ENCODE assay signal across 25 cellular contexts in genomic region chr1:4397196-4397595, GRCh38.
A peak's percentile ranks its signal among the peaks of the same experiment; 100 is the strongest.
DNase-seq lines count a peak whose midpoint lies in the region; ATAC-seq, FAIRE-seq and TF ChIP-seq lines count a peak whose summit lies in the region.
"Had no signal": no experiment of that assay in that cellular context is flagged by ENCODE, and none has a peak within 500 bp of the region (broad histone marks: within the 10 kb centered on the region; RNA-seq: fewer than 3 reads in every experiment).

No MANE protein-coding gene starts in this region.

- peaks cover 21 to 58% of the 10 kb centered on the region in 2 experiments for H3K9me3 ChIP-seq in H1 (ENCODE audit: insufficient read depth in 2 of 2, low read depth in 1 of 2, low read length in 1 of 2)
- H3K9me3 ChIP-seq: prostate gland, uterus had no signal

- no peak overlapping the region for H2BK15ac ChIP-seq in H1 (ENCODE audit: low read length)

- no peak for FAIRE-seq in H1 (lab: Jason Lieb, UNC)
- FAIRE-seq: A204.1, bronchial epithelial cell, frontal cortex, GM12892 had no signal

- peak; percentile 26 for DNase-seq in NCI-H510A treated with DMSO at 0.1 percent for 48 hours (lab: John Stamatoyannopoulos, UW)
- DNase-seq in NCI-H510A (lab: John Stamatoyannopoulos, UW), result no peak
- DNase-seq in NCI-H2171 treated with DMSO at 0.1 percent for 48 hours (lab: John Stamatoyannopoulos, UW), result peak; percentile 94
- DNase-seq in H1 (ENCODE audit: low read depth in 1 of 2, low spot score in 2 of 2), result no peak
- peak; percentile 10 for DNase-seq in renal cortical epithelial cell (ENCODE audit: low read depth)
- DNase-seq in HEK293T (ENCODE audit: extremely low spot score), result no peak
- no peak for DNase-seq in DMS53 treated with DMSO at 0.1 percent for 48 hours (lab: John Stamatoyannopoulos, UW; ENCODE audit: unreplicated experiment)
- DNase-seq: activated CD4-positive, alpha-beta T cell treated with anti-CD3 and anti-CD28 coated beads for 1 hour; activated CD8-positive, alpha-beta memory T cell treated with anti-CD3 and anti-CD28 coated beads, Interleukin-2, amount 10 ng/mL, durations not matched to agents 7 days and 5 days; activated naive CD8-positive, alpha-beta T cell treated with anti-CD3 and anti-CD28 coated beads, Interleukin-2, amount 50 U/mL, for 24 hours; HFFc6; KBM-7; left colon; NCI-H446 treated with DMSO at 0.1 percent for 48 hours; stimulated activated CD4-positive, alpha-beta T cell treated with anti-CD3 and anti-CD28 coated beads, Interleukin-4, amount 100 ng/mL, for 4 hours; SW 1271; uterus had no signal

- no peak overlapping the region for H2AK5ac ChIP-seq in H1 (ENCODE audit: low read depth, low read length)

- no peak overlapping the region for H4K5ac ChIP-seq in H1 (ENCODE audit: insufficient read length, low read depth, low read length)

- no peak overlapping the region for H3K4me3 ChIP-seq in H1 (ENCODE audit: extremely low read depth in 1 of 4, insufficient read depth in 2 of 4, low read depth in 3 of 4, low read length in 4 of 4)
- H3K4me3 ChIP-seq: BLaER1 treated with 17β-estradiol and CSF1 and Interleukin-3, amounts not matched to agents 10 nM and 100 nM; prostate gland; smooth muscle cell; uterus had no signal

- H3K4ac ChIP-seq in H1 (replicated peaks; ENCODE audit: insufficient read length, low read depth, low read length), result no peak overlapping the region

- 87% methylated on average over 4 of the region's 4 CpGs; no CpG with 5 or more reads in 1 of the 2 experiments for WGBS in H1 (ENCODE audit: extremely low coverage in 1 of 2, insufficient coverage in 1 of 2, insufficient read length in 1 of 2, insufficient replicate concordance in 2 of 2, low coverage in 1 of 2, low lambda C conversion rate in 2 of 2, missing lambda C conversion rate in 1 of 2), 2 experiments

- TF ChIP-seq CTCF in H1 (IDR thresholded peaks at IDR 0.05; ENCODE audit: control extremely low read depth in 1 of 3, insufficient read depth in 1 of 3, low read depth in 1 of 3, low read length in 3 of 3), result no peak

- no peaks in the 10 kb centered on the region for H3K4me1 ChIP-seq in H1 (replicated peaks in 1 of 4; ENCODE audit: control insufficient read depth in 3 of 4, insufficient read depth in 4 of 4, low read length in 3 of 4)
- H3K4me1 ChIP-seq: BLaER1 treated with 17β-estradiol and CSF1 and Interleukin-3, amounts not matched to agents 10 nM and 100 nM; prostate gland; uterus had no signal

- no peaks in the 10 kb centered on the region for H3K79me1 ChIP-seq in H1 (ENCODE audit: low read depth, low read length)

- no peak overlapping the region for H2BK120ac ChIP-seq in H1 (replicated peaks; ENCODE audit: low read depth, low read length)

- TF ChIP-seq POLR2A in H1 (IDR thresholded peaks at IDR 0.05; ENCODE audit: control extremely low read depth in 1 of 2, low read depth in 2 of 2, low read length in 2 of 2), result no peak

- no peak overlapping the region for H2BK5ac ChIP-seq in H1 (ENCODE audit: low read depth, low read length)

- H3K23ac ChIP-seq in H1 (ENCODE audit: insufficient read length), result no peak overlapping the region

- H4K8ac ChIP-seq in H1 (ENCODE audit: extremely low read depth, insufficient read depth, low read length), result no peak overlapping the region; the same call in 1 of the 2 replicates

- no peak for TF ChIP-seq EP300 in H1 (IDR thresholded peaks at IDR 0.05; ENCODE audit: borderline replicate concordance in 1 of 2, low read depth in 2 of 2, low read length in 2 of 2)

- no peak overlapping the region for H3K18ac ChIP-seq in H1 (ENCODE audit: extremely low read depth, low read length)

- ATAC-seq in GM19467 (IDR thresholded peaks at IDR 0.05; ENCODE audit: unreplicated experiment), result no peak
- ATAC-seq: activated CD8-positive, alpha-beta memory T cell treated with anti-CD3 and anti-CD28 coated beads, Interleukin-2, amount 10 ng/mL, durations not matched to agents 7 days and 5 days; activated naive CD8-positive, alpha-beta T cell treated with anti-CD3 and anti-CD28 coated beads, Interleukin-2, amount 50 U/mL, for 24 hours; left colon had no signal

- no peaks in the 10 kb centered on the region for H4K20me1 ChIP-seq in H1 (replicated peaks in 1 of 2; ENCODE audit: control insufficient read depth in 1 of 2, insufficient read depth in 2 of 2, low read length in 2 of 2)
- H4K20me1 ChIP-seq: BLaER1 treated with 17β-estradiol and CSF1 and Interleukin-3, amounts not matched to agents 10 nM and 100 nM had no signal

- no peak overlapping the region for H3K27ac ChIP-seq in H1 (ENCODE audit: low read depth, low read length)
- H3K27ac ChIP-seq: BLaER1 treated with 17β-estradiol and CSF1 and Interleukin-3, amounts not matched to agents 10 nM and 100 nM; prostate gland; uterus had no signal

- no peak overlapping the region for H3K9ac ChIP-seq in H1 (replicated peaks in 1 of 4; ENCODE audit: extremely low read depth in 1 of 4, low read depth in 3 of 4, low read length in 3 of 4)
- H3K9ac ChIP-seq: BLaER1 treated with 17β-estradiol and CSF1 and Interleukin-3, amounts not matched to agents 10 nM and 100 nM had no signal

- no peak overlapping the region for H4K91ac ChIP-seq in H1 (replicated peaks; ENCODE audit: insufficient read length, low read length)

- CTCF ChIA-PET in H1 (lab: Charles Lee; ENCODE audit: partially characterized antibody) (no interaction called here), HEK293T (lab: Yijun Ruan, JAX) (no interaction called here)

- POLR2A ChIA-PET in H1 (lab: Charles Lee; ENCODE audit: partially characterized antibody), result no interaction called here
- POLR2A ChIA-PET in HEK293T (lab: Yijun Ruan, JAX), result no interaction called here

- H3K4me2 ChIP-seq in H1 (ENCODE audit: insufficient read depth in 1 of 2, low read depth in 2 of 2, low read length in 2 of 2), result no peak overlapping the region
- H3K4me2 ChIP-seq: BLaER1 treated with 17β-estradiol and CSF1 and Interleukin-3, amounts not matched to agents 10 nM and 100 nM; smooth muscle cell had no signal

- H3K36me3 ChIP-seq in H1 (ENCODE audit: control insufficient read depth in 2 of 4, insufficient read depth in 4 of 4, low read length in 3 of 4), result no peaks in the 10 kb centered on the region
- H3K36me3 ChIP-seq: BLaER1 treated with 17β-estradiol and CSF1 and Interleukin-3, amounts not matched to agents 10 nM and 100 nM; prostate gland; uterus had no signal

- no peak for TF ChIP-seq RAD21 in H1 (IDR thresholded peaks at IDR 0.05 in 1 of 2, conservative IDR thresholded peaks at IDR 0.05 in 1 of 2; ENCODE audit: low read depth in 2 of 2, low read length in 2 of 2)

- H3K27me3 ChIP-seq in H1 (replicated peaks in 1 of 4; ENCODE audit: control insufficient read depth in 3 of 4, extremely low read depth in 1 of 4, insufficient read depth in 3 of 4, low read length in 3 of 4), result no peaks in the 10 kb centered on the region
- H3K27me3 ChIP-seq: BLaER1 treated with 17β-estradiol and CSF1 and Interleukin-3, amounts not matched to agents 10 nM and 100 nM; uterus had no signal

- peak overlapping the region; percentile 32; the same call in 1 of the 2 replicates for H2AFZ ChIP-seq in H1 (ENCODE audit: low read length)

- no peak overlapping the region for H3K14ac ChIP-seq in H1 (ENCODE audit: insufficient read length)

- no peak overlapping the region for H2BK20ac ChIP-seq in H1 (ENCODE audit: low read length)

- H3K79me2 ChIP-seq in H1 (ENCODE audit: control insufficient read depth in 1 of 2, insufficient read depth in 2 of 2, low read length in 2 of 2), result no peaks in the 10 kb centered on the region

- H3K56ac ChIP-seq in H1 (replicated peaks; ENCODE audit: insufficient read length, low read depth, low read length), result no peak overlapping the region

- no peak overlapping the region for H2BK12ac ChIP-seq in H1 (ENCODE audit: low read depth, low read length)

- H3K23me2 ChIP-seq in H1 (ENCODE audit: low read depth, low read length), result peaks cover 2% of the 10 kb centered on the region; the same call in 1 of the 2 replicates

TF ChIP-seq in H1, 55 proteins besides CTCF, POLR2A, EP300 and RAD21:
- no peak for TF ChIP-seq NRF1 (IDR thresholded peaks at IDR 0.05; ENCODE audit: low read depth, low read length)
- TF ChIP-seq SP4 (IDR thresholded peaks at IDR 0.05; ENCODE audit: low read length), result no peak
- TF ChIP-seq CEBPB (IDR thresholded peaks at IDR 0.05; ENCODE audit: low read depth, low read length), result no peak
- TF ChIP-seq HDAC6 (IDR thresholded peaks at IDR 0.05; ENCODE audit: low read depth, low read length), result no peak
- no peak for TF ChIP-seq POU5F1 (IDR thresholded peaks at IDR 0.05; ENCODE audit: low read depth, low read length)

TF ChIP-seq in HEK293T, 16 proteins besides CTCF, POLR2A, EP300 and RAD21:
- TF ChIP-seq SP1 (IDR thresholded peaks at IDR 0.05) (no peak), BHLHE40 (IDR thresholded peaks at IDR 0.05; ENCODE audit: borderline replicate concordance) (no peak), ZNF384 (IDR thresholded peaks at IDR 0.05) (no peak), CTBP1 (IDR thresholded peaks at IDR 0.05; ENCODE audit: borderline replicate concordance) (no peak), FOXM1 (IDR thresholded peaks at IDR 0.05; ENCODE audit: borderline replicate concordance) (no peak), FOXK2 (IDR thresholded peaks at IDR 0.05) (no peak), FOXA1 (IDR thresholded peaks at IDR 0.05) (no peak), PKNOX1 (IDR thresholded peaks at IDR 0.05) (no peak), SUZ12 (IDR thresholded peaks at IDR 0.05) (no peak), LEF1 (IDR thresholded peaks at IDR 0.05; ENCODE audit: borderline replicate concordance) (no peak), L3MBTL2 (conservative IDR thresholded peaks at IDR 0.05) (no peak), NFRKB (IDR thresholded peaks at IDR 0.05) (no peak), ARNT (IDR thresholded peaks at IDR 0.05) (no peak), TARDBP (IDR thresholded peaks at IDR 0.05) (no peak), HDGF (IDR thresholded peaks at IDR 0.05; ENCODE audit: borderline replicate concordance) (no peak), ELF4 (IDR thresholded peaks at IDR 0.05) (no peak)

Comparison
In these comparisons a context has a peak if more than half of its experiments do, and no peak if none do; other contexts are left out.
1. DNase-seq: peak in NCI-H510A treated with DMSO at 0.1 percent for 48 hours (single experiment), NCI-H2171 treated with DMSO at 0.1 percent for 48 hours (single experiment) and renal cortical epithelial cell (single experiment); none in NCI-H510A (single experiment), H1 (0 of 2), HEK293T (single experiment) and DMS53 treated with DMSO at 0.1 percent for 48 hours (single experiment).